13 cellular contexts compared by ENCODE assay signal in genomic region chr17:81804559-81805399, GRCh38. TPM values are rescaled to one million over a fixed set of nuclear protein-coding genes. Genes with fewer than 3 reads are reported as not detected.
DNase-seq lines count a peak whose midpoint lies in the region; ATAC-seq and TF ChIP-seq lines count a peak whose summit lies in the region.
"Had no signal": no experiment of that assay in that cellular context is flagged by ENCODE, and none has a peak within 500 bp of the region (broad histone marks: within the 10 kb centered on the region; RNA-seq: fewer than 3 reads in every experiment).

No MANE protein-coding gene starts in this region.

- no peak for ATAC-seq in naive thymus-derived CD8-positive, alpha-beta T cell
- no peak for ATAC-seq in GM19035 (IDR thresholded peaks at IDR 0.05; ENCODE audit: unreplicated experiment)

- peaks cover 95% of the 10 kb centered on the region for H3K27me3 Mint-ChIP-seq in Calu3 (ENCODE audit: unreplicated experiment)
- peaks cover 12 to 65% (median 44%) of the 10 kb centered on the region in 5 donors for H3K27me3 Mint-ChIP-seq in naive thymus-derived CD8-positive, alpha-beta T cell

- CTCF ChIA-PET in Calu3 (lab: Charles Lee): interaction anchor here (0.9 kb wide), 1 partner anchor 17 kb away, joined by 5 read pairs; no protein-coding TSS in a partner anchor

- no peak for TF ChIP-seq CTCF in Calu3 (IDR thresholded peaks at IDR 0.05; ENCODE audit: unreplicated experiment)
- no peak for TF ChIP-seq CTCF in Peyer's patch (IDR thresholded peaks at IDR 0.05)
- TF ChIP-seq CTCF in liver (IDR thresholded peaks at IDR 0.05; ENCODE audit: low read depth, low read length, missing input control): no peak

- H3K27me3 ChIP-seq in Peyer's patch (peaks cover 0 to 36% of the 10 kb centered on the region in 2 donors), liver (ENCODE audit: control insufficient read depth in 4 of 4, insufficient read depth in 4 of 4, low read length in 3 of 4) (peaks cover 0 to 2% (median 0%) of the 10 kb centered on the region in 4 donors)

- whole genome bisulfite sequencing in liver: 2% methylated on average over 65 of the region's 65 CpGs

- H3K27ac ChIP-seq in Peyer's patch: no peak overlapping the region
- peak overlapping the region; percentile 78 to 80 for H3K27ac ChIP-seq in liver (ENCODE audit: low read depth in 1 of 2, low read length in 2 of 2)

- intact Hi-C loops in Calu3 (cut with micrococcal nuclease; ENCODE audit: unreplicated experiment): no loop called here

- BruUV-seq in Calu3 (replicated peaks; lab: Mats Ljungman, UMichigan): no TSS peak

- no peak overlapping the region for H3K27ac Mint-ChIP-seq in Calu3 (ENCODE audit: unreplicated experiment)
- peak overlapping the region in 1 of 10 donors; percentile 66 for H3K27ac Mint-ChIP-seq in naive thymus-derived CD8-positive, alpha-beta T cell

- H3K4me1 ChIP-seq in Peyer's patch: peaks cover 0 to 23% (median 6%) of the 10 kb centered on the region in 4 donors
- H3K4me1 ChIP-seq in liver (ENCODE audit: control insufficient read depth in 4 of 4, insufficient read depth in 4 of 4, low read length in 3 of 4): peaks cover 14 to 26% (median 23%) of the 10 kb centered on the region in 4 donors

- POLR2A ChIA-PET in naive thymus-derived CD8-positive, alpha-beta T cell (lab: Charles Lee): interaction anchor here (0.6 kb wide), 1 partner anchor 713 kb away, joined by 5 read pairs; no protein-coding TSS in a partner anchor

- H3K4me3 ChIP-seq in Peyer's patch (peak overlapping the region in 3 of 4 donors; percentile 14 to 31 (median 18)), liver (ENCODE audit: low read depth in 1 of 3, low read length in 3 of 3) (peak overlapping the region; percentile 66 to 90 (median 75))

- DNase-seq in Calu3: no peak
- DNase-seq in Peyer's patch: no peak
- DNase-seq in naive thymus-derived CD8-positive, alpha-beta T cell: no peak
- no peak for DNase-seq in OCI-M1 (lab: John Stamatoyannopoulos, UW)
- DNase-seq: foreskin melanocyte; NCI-H1417; NCI-H526; stimulated activated CD4-positive, alpha-beta T cell treated with anti-CD3 and anti-CD28 coated beads, Interleukin-15, amount 100 ng/mL, for 24 hours; stimulated activated CD8-positive, alpha-beta memory T cell treated with anti-CD3 and anti-CD28 coated beads, Interleukin-4, amount 100 ng/mL, for 48 hours had no signal

- peak overlapping the region; percentile 50 for H3K4me3 Mint-ChIP-seq in Calu3 (ENCODE audit: low read depth, unreplicated experiment)
- peak overlapping the region in 3 of 10 donors; percentile 50 to 65 (median 64) for H3K4me3 Mint-ChIP-seq in naive thymus-derived CD8-positive, alpha-beta T cell

- TF ChIP-seq POLR2A in Peyer's patch (IDR thresholded peaks at IDR 0.05): no peak

- H3K36me3 ChIP-seq in Peyer's patch (no peaks in the 10 kb centered on the region), liver (ENCODE audit: control insufficient read depth in 4 of 4, insufficient read depth in 3 of 4, low read depth in 1 of 4, low read length in 3 of 4) (peaks cover 0 to 3% (median 3%) of the 10 kb centered on the region in 4 donors)

- no peaks in the 10 kb centered on the region for H3K9me3 ChIP-seq in Peyer's patch
- H3K9me3 ChIP-seq in liver (ENCODE audit: control insufficient read depth in 4 of 4, low read length in 3 of 4): no peaks in the 10 kb centered on the region

- no peak for TF ChIP-seq RAD21 in liver (IDR thresholded peaks at IDR 0.05)

- H3K36me3 Mint-ChIP-seq in Calu3 (ENCODE audit: insufficient read depth, unreplicated experiment): peaks cover 11% of the 10 kb centered on the region
- H3K36me3 Mint-ChIP-seq in naive thymus-derived CD8-positive, alpha-beta T cell: no peaks in the 10 kb centered on the region

- peaks cover 8% of the 10 kb centered on the region for H3K4me1 Mint-ChIP-seq in Calu3 (ENCODE audit: low read depth, unreplicated experiment)
- peaks cover 0 to 7% (median 4%) of the 10 kb centered on the region in 4 donors for H3K4me1 Mint-ChIP-seq in naive thymus-derived CD8-positive, alpha-beta T cell

- peak overlapping the region in 1 of 2 donors; percentile 7 for H3K9ac ChIP-seq in liver (ENCODE audit: low read depth in 1 of 2, low read length in 2 of 2)

- H3K9me3 Mint-ChIP-seq in Calu3 (ENCODE audit: low read depth, unreplicated experiment): peaks cover 3% of the 10 kb centered on the region
- peaks cover 0 to 5% (median 0%) of the 10 kb centered on the region in 9 donors for H3K9me3 Mint-ChIP-seq in naive thymus-derived CD8-positive, alpha-beta T cell

TF ChIP-seq in liver, 16 proteins besides CTCF, POLR2A, EP300 and RAD21 (continues in another document):
- TF ChIP-seq MAX (IDR thresholded peaks at IDR 0.05) (no peak), FOXA2 (IDR thresholded peaks at IDR 0.05) (peak; percentile 11), SP1 (IDR thresholded peaks at IDR 0.05) (peak; percentile 44), YY1 (IDR thresholded peaks at IDR 0.05) (no peak), TAF1 (conservative IDR thresholded peaks at IDR 0.05) (no peak), REST (IDR thresholded peaks at IDR 0.05) (no peak), HNF4G (IDR thresholded peaks at IDR 0.05) (no peak), HNF4A (conservative IDR thresholded peaks at IDR 0.05) (peak; percentile 74 to 81), FOXA1 (IDR thresholded peaks at IDR 0.05) (no peak), EGR1 (IDR thresholded peaks at IDR 0.05; ENCODE audit: low read depth in 2 of 2) (no peak), JUND (IDR thresholded peaks at IDR 0.05) (no peak), RXRA (IDR thresholded peaks at IDR 0.05) (peak; percentile 69 to 70), ZBTB33 (IDR thresholded peaks at IDR 0.05) (no peak), NR2F2 (IDR thresholded peaks at IDR 0.05) (peak; percentile 38)

RNA-seq across cellular contexts. Expression of gene GCGR, which starts 0.8 kb away (rescaled TPM):
- 0.78 TPM in 1 of 2 replicates, not detected in the other for total RNA-seq in Calu3 (2022)
- 1 to 10 TPM in 1 of 4 donors, under 1 TPM in 1, not detected in 2; 0.67 to 1.1 TPM for total RNA-seq in Peyer's patch
- 10 to 100 TPM; 20.7 to 72.0 TPM for total RNA-seq in liver
- polyA plus RNA-seq in liver: 10 to 100 TPM; 42.0 to 55.8 TPM
- total RNA-seq in naive thymus-derived CD8-positive, alpha-beta T cell: not detected
- not detected for polyA plus RNA-seq in naive thymus-derived CD8-positive, alpha-beta T cell
- total RNA-seq: Daoy, dermis microvascular lymphatic vessel endothelial cell had no signal

RNA-seq across cellular contexts. Expression of gene MCRIP1, which starts 28.3 kb away (rescaled TPM):
- total RNA-seq in Calu3 (2022) (37.3 and 38.5 TPM in 2 replicates), Peyer's patch (10 to 100 TPM; 19.6 to 47.9 (median 28.8) TPM), liver (10 to 100 TPM; 16.6 to 42.0 TPM)
- 10 to 100 TPM; 24.2 to 28.2 TPM for polyA plus RNA-seq in liver
- 10 to 100 TPM; 58.4 to 59.0 TPM for total RNA-seq in naive thymus-derived CD8-positive, alpha-beta T cell
- polyA plus RNA-seq in naive thymus-derived CD8-positive, alpha-beta T cell: 10 to 100 TPM; 49.5 to 61.8 (median 55.0) TPM

RNA-seq across cellular contexts. Expression of gene PPP1R27, which starts 30.1 kb away (rescaled TPM):
- total RNA-seq in Calu3 (2022) (not detected in 2 replicates), Peyer's patch (not detected), liver (not detected)
- under 1 TPM; 0.31 to 0.35 TPM for polyA plus RNA-seq in liver
- not detected for total RNA-seq in naive thymus-derived CD8-positive, alpha-beta T cell
- under 1 TPM in 1 of 3 donors, not detected in 2; 0.11 TPM for polyA plus RNA-seq in naive thymus-derived CD8-positive, alpha-beta T cell
- total RNA-seq: Daoy, dermis microvascular lymphatic vessel endothelial cell had no signal

RNA-seq across cellular contexts. Expression of gene P4HB, which starts 55.6 kb away (rescaled TPM):
- total RNA-seq in Calu3 (2022) (750 and 777 TPM in 2 replicates), Peyer's patch (1,000 to 10,000 TPM in 3 of 4 donors, 100 to 1,000 TPM in 1; 326 to 1,290 (median 1,196) TPM), liver (1,000 to 10,000 TPM; 1,086 to 3,361 TPM)
- polyA plus RNA-seq in liver: 1,000 to 10,000 TPM in 1 of 2 donors, 100 to 1,000 TPM in 1; 1,000 to 2,066 TPM
- total RNA-seq in naive thymus-derived CD8-positive, alpha-beta T cell: 100 to 1,000 TPM; 181 to 190 TPM
- 100 to 1,000 TPM; 166 to 191 (median 191) TPM for polyA plus RNA-seq in naive thymus-derived CD8-positive, alpha-beta T cell

Comparison
In these comparisons a context has a peak if more than half of its experiments do, and no peak if none do; other contexts are left out.
1. H3K27ac ChIP-seq: peak in liver (2 of 2); none in Peyer's patch (0 of 4).
2. RNA of gene GCGR, which starts 0.8 kb away (total RNA-seq): 20.7 to 72.0 TPM in liver; 0.78 TPM in Calu3, 0.67 to 1.1 TPM in Peyer's patch and not detected in naive thymus-derived CD8-positive, alpha-beta T cell; every median in the first group is over 10 times any median in the second.